Comparison of ENCODE assay signal across 15 cellular contexts in the genomic region with DNA sequence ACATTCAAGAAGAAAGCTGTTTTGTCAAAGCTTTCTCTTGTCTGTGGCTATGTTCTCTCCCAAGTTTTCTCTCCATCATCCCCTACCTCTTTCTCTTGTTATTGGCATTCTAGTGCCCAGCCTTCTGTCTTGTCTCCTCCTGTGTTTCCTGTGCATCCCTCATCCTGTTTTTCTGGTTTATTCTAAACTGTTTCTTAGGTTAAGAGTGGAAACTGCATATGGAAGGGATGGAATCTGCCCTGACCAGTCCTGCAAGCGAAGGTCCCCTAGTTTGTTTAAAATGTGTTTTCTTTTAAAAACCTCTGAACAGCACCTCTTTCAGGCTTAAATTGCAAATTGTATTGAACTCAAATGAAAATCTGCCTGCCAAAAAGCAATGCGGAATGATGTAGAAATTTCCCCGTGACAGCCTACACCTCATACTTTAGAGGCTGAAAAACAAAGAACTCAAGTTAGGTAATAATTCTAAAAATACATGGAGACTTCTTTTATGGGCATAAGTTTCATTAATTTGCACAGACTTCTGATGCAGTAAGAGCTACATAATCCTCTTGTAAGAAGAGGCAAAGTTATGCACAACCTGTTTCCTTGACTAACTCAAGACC.
DNase-seq lines count a peak whose midpoint lies in the region; TF ChIP-seq lines count a peak whose summit lies in the region.
"Had no signal": no experiment of that assay in that cellular context is flagged by ENCODE, and none has a peak within 500 bp of the region (broad histone marks: within the 10 kb centered on the region; RNA-seq: fewer than 3 reads in every experiment).

No MANE protein-coding gene starts in this region.

- no peak overlapping the region for H2AK5ac ChIP-seq in H9 (ENCODE audit: insufficient read length, low read length)

- WGBS in H9 (ENCODE audit: extremely low coverage, insufficient read length, low lambda C conversion rate), result no CpG with 5 or more reads among the region's 3 CpGs

- H3K36me3 Mint-ChIP-seq in H9 (ENCODE audit: insufficient read depth in 1 of 3, low read depth in 3 of 3) (peaks cover 0 to 20% (median 0%) of the 10 kb centered on the region in 3 experiments; a peak in 3 of 7 replicates), immature natural killer cell (no peaks in the 10 kb centered on the region)

- H3K4me1 Mint-ChIP-seq in H9 (peaks cover 21 to 28% of the 10 kb centered on the region in 2 experiments), immature natural killer cell (no peaks in the 10 kb centered on the region)

- no peak overlapping the region for H3K27ac ChIP-seq in H9 (ENCODE audit: insufficient read length, low read depth, low read length)
- H3K27ac ChIP-seq in VCaP, result peak overlapping the region; percentile 68
- no peak overlapping the region for H3K27ac ChIP-seq in RWPE1
- H3K27ac ChIP-seq: SK-N-MC had no signal

- H2BK120ac ChIP-seq in H9 (ENCODE audit: low read depth, low read length, poor library complexity, severe bottlenecking), result no peak overlapping the region

- H4K91ac ChIP-seq in H9 (ENCODE audit: insufficient read length, low read depth, low read length), result no peak overlapping the region

- H3K9me3 Mint-ChIP-seq in H9 (no peaks in the 10 kb centered on the region), immature natural killer cell (peaks cover 0 to 12% (median 3%) of the 10 kb centered on the region in 6 donors)

- CTCF ChIA-PET in RWPE1 (lab: Yijun Ruan, JAX), result no interaction called here

- H2BK20ac ChIP-seq in H9 (ENCODE audit: low read depth, low read length, poor library complexity, severe bottlenecking), result no peak overlapping the region

- H3K4me1 ChIP-seq in H9 (ENCODE audit: insufficient read depth, low read length), result peaks cover 2% of the 10 kb centered on the region; the same call in 1 of the 2 replicates
- H3K4me1 ChIP-seq: Caco-2, HAP-1 had no signal

- no peaks in the 10 kb centered on the region for H3K23me2 ChIP-seq in H9 (ENCODE audit: insufficient read length, low read depth, low read length, poor library complexity, severe bottlenecking)

- no peaks in the 10 kb centered on the region for H4K20me1 ChIP-seq in H9 (ENCODE audit: control insufficient read depth, insufficient read depth, insufficient read length)

- TF ChIP-seq CTCF in H9 (conservative IDR thresholded peaks at IDR 0.05) (no peak), VCaP (conservative IDR thresholded peaks at IDR 0.05) (no peak), RWPE1 (conservative IDR thresholded peaks at IDR 0.05; ENCODE audit: low read depth) (no peak)

- H2BK15ac ChIP-seq in H9 (ENCODE audit: low read depth, low read length), result no peak overlapping the region

- no peaks in the 10 kb centered on the region for H3K27me3 ChIP-seq in H9 (ENCODE audit: insufficient read depth, low read length)

- H2BK12ac ChIP-seq in H9 (ENCODE audit: insufficient read length, low read depth, low read length), result no peak overlapping the region

- no peak overlapping the region for H3K9ac ChIP-seq in H9 (ENCODE audit: extremely low read depth, insufficient read length, low read length)

- no peaks in the 10 kb centered on the region for H3K27me3 Mint-ChIP-seq in H9 (ENCODE audit: low read depth)
- H3K27me3 Mint-ChIP-seq in immature natural killer cell (ENCODE audit: low read depth in 3 of 3), result no peaks in the 10 kb centered on the region

- no peak overlapping the region for H2AFZ ChIP-seq in H9 (ENCODE audit: low read length)

- H3K4ac ChIP-seq in H9 (ENCODE audit: low read depth, low read length), result no peak overlapping the region

- H3K27ac Mint-ChIP-seq in H9, result peak overlapping the region in 2 of 3 experiments; percentile 29 to 89; a peak in 2 of 7 replicates
- H3K27ac Mint-ChIP-seq in immature natural killer cell, result no peak overlapping the region

- no peaks in the 10 kb centered on the region for H3K79me2 ChIP-seq in H9 (ENCODE audit: insufficient read depth, low read length)

- H3K4me3 Mint-ChIP-seq in H9 (no peak overlapping the region), immature natural killer cell (no peak overlapping the region)

- H3K79me1 ChIP-seq in H9 (ENCODE audit: insufficient read depth, low read depth, low read length, poor library complexity, severe bottlenecking), result no peaks in the 10 kb centered on the region

- no peak overlapping the region for H2BK5ac ChIP-seq in H9 (ENCODE audit: insufficient read length, low read length)

- H4K5ac ChIP-seq in H9 (ENCODE audit: insufficient read length, low read depth, low read length), result no peak overlapping the region

- no peak overlapping the region for H3K56ac ChIP-seq in H9 (ENCODE audit: insufficient read length, low read depth, low read length)

- no peaks in the 10 kb centered on the region for H3K9me3 ChIP-seq in H9 (ENCODE audit: control insufficient read depth, low read depth, low read length)
- H3K9me3 ChIP-seq: Caco-2, HAP-1 had no signal

- no peak overlapping the region for H3K14ac ChIP-seq in H9 (ENCODE audit: insufficient read depth, low read length)

- no peak overlapping the region for H3K4me2 ChIP-seq in H9 (ENCODE audit: insufficient read depth, insufficient read length, low read length)

- H3K23ac ChIP-seq in H9 (ENCODE audit: insufficient read length, low read depth, low read length), result no peak overlapping the region

- H3T11ph ChIP-seq in H9 (ENCODE audit: low read length), result no peak overlapping the region

- H4K8ac ChIP-seq in H9 (replicated peaks; ENCODE audit: insufficient read length, low read depth, low read length), result no peak overlapping the region

- POLR2A ChIA-PET in RWPE1 (lab: Yijun Ruan, JAX; ENCODE audit: low non-redundant PET), result no interaction called here

- DNase-seq in H9 (no peak), islet precursor cell (peak; percentile 60), superior temporal gyrus (ENCODE audit: extremely low spot score) (peak; percentile 25), RWPE1 (ENCODE audit: low spot score) (no peak), amygdala (lab: John Stamatoyannopoulos, UW) (no peak), immature natural killer cell (no peak)
- DNase-seq: ACHN, Caco-2, DMS153, NCI-H187, NCI-H345, NCI-H774 had no signal

- H3K18ac ChIP-seq in H9 (ENCODE audit: insufficient read length, low read depth, low read length), result no peak overlapping the region

Comparison
In these comparisons a context has a peak if more than half of its experiments do, and no peak if none do; other contexts are left out.
1. DNase-seq: peak in islet precursor cell (single experiment) and superior temporal gyrus (single experiment); none in H9 (single experiment), RWPE1 (single experiment), amygdala (0 of 56) and immature natural killer cell (0 of 3).
2. H3K27ac Mint-ChIP-seq: peak in H9 (2 of 3); none in immature natural killer cell (0 of 6).